In the genomic region with DNA sequence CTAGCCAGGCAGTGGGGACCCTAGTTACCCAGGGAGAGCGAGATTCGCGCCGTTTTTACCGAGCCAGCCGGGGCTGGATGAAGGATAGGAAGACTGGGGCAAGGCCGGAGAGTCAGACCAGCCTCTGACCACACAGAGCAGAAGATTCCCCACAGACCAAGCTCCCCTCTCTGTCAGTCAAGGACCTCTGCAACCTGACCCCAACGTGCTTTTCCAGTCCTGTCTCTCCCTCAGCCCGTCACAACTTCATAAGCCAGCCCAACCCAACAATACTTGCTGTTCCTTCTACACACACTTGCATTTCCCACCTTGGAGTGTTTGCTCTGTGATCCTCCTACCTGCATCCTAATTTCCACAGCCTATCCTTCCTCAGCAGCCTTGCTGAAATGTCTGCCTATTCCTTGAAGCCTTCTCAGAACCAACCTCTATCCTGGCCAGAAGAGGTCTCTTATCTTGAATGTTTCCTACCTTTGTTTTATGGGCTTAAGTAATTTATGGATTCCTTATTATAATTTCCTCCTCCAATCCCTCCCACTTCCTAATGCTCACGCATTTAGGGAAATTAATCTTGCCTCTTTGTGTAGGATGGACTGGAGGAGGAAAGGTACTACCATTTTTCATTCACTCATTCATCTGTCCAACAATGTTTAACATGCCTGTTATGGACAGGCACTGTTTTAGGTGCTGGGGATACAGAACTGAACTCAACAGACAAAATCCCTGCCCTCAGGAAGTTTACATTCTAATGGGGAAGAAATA, we compare ENCODE assay signal across 8 cellular contexts. TPM values are rescaled to one million over a fixed set of nuclear protein-coding genes. Genes with fewer than 3 reads are reported as not detected.
DNase-seq lines count a peak whose midpoint lies in the region; ATAC-seq and TF ChIP-seq lines count a peak whose summit lies in the region.

A gene (minus strand): TSS at position 424 of the 759 bp plus-strand sequence. CDS start 751 bp downstream, outside the sequence.

- H3K4me1 ChIP-seq in ES-I3 (ENCODE audit: insufficient read depth, low read length) (no peaks in the 10 kb centered on the region), mononuclear cell (ENCODE audit: insufficient read depth, low read length) (peaks cover 10% of the 10 kb centered on the region), upper lobe of right lung (peaks cover 8% of the 10 kb centered on the region)

- intact Hi-C loops in upper lobe of right lung (cut with DNase I): no loop called here

- no peaks in the 10 kb centered on the region for H3K9me3 ChIP-seq in ES-I3 (ENCODE audit: control insufficient read depth, insufficient read depth, low read length)
- no peaks in the 10 kb centered on the region for H3K9me3 ChIP-seq in mononuclear cell (ENCODE audit: low read depth, low read length)
- H3K9me3 ChIP-seq in upper lobe of right lung: no peaks in the 10 kb centered on the region

- H3K4me3 ChIP-seq in mononuclear cell (ENCODE audit: low read length): peak within 1 kb of the TSS; percentile 49
- H3K4me3 ChIP-seq in upper lobe of right lung: peak within 1 kb of the TSS; percentile 77

- no peak for ATAC-seq in upper lobe of right lung
- no peak for ATAC-seq in GM21717 (IDR thresholded peaks at IDR 0.05; ENCODE audit: unreplicated experiment)

- no peak for TF ChIP-seq CTCF in upper lobe of right lung (IDR thresholded peaks at IDR 0.05)

- H3K27me3 ChIP-seq in mononuclear cell (ENCODE audit: insufficient read depth, low read length): peaks cover 29% of the 10 kb centered on the region
- H3K27me3 ChIP-seq in upper lobe of right lung: no peaks in the 10 kb centered on the region

- peak within 1 kb of the TSS; percentile 64 for H3K9ac ChIP-seq in ES-I3 (ENCODE audit: low read depth, low read length)

- H3K36me3 ChIP-seq in ES-I3 (ENCODE audit: insufficient read depth, low read length): no peaks in the 10 kb centered on the region
- H3K36me3 ChIP-seq in upper lobe of right lung: no peaks in the 10 kb centered on the region

- H3K27ac ChIP-seq in upper lobe of right lung: peak within 1 kb of the TSS; percentile 67

- DNase-seq in NCI-H1092 treated with DMSO at 0.1 percent for 48 hours (lab: John Stamatoyannopoulos, UW): peak; percentile 65
- DNase-seq in dermis microvascular lymphatic vessel endothelial cell (ENCODE audit: low read depth in 2 of 2): no peak
- DNase-seq in upper lobe of right lung: no peak
- no peak for DNase-seq in inferior parietal cortex (ENCODE audit: extremely low spot score)
- DNase-seq in NCI-H1436 treated with DMSO at 0.1 percent for 48 hours (lab: John Stamatoyannopoulos, UW): no peak

RNA-seq across cellular contexts. Expression of the gene that starts here (rescaled TPM):
- total RNA-seq in dermis microvascular lymphatic vessel endothelial cell (39.4 and 61.2 TPM in 2 replicates), mononuclear cell (7.5 TPM), upper lobe of right lung (29.7 TPM)
